In genomic region chr22:30252411-30253204, GRCh38 we compare ENCODE assay signal across 1 cellular context.
TF ChIP-seq lines count a peak whose summit lies in the region.

No MANE protein-coding gene starts in this region.

TF ChIP-seq in SK-N-SH, 30 proteins besides CTCF, POLR2A, EP300 and RAD21 (continued from another document):
- no peak for TF ChIP-seq PBX3 (IDR thresholded peaks at IDR 0.05)
- TF ChIP-seq, protein P1, sequence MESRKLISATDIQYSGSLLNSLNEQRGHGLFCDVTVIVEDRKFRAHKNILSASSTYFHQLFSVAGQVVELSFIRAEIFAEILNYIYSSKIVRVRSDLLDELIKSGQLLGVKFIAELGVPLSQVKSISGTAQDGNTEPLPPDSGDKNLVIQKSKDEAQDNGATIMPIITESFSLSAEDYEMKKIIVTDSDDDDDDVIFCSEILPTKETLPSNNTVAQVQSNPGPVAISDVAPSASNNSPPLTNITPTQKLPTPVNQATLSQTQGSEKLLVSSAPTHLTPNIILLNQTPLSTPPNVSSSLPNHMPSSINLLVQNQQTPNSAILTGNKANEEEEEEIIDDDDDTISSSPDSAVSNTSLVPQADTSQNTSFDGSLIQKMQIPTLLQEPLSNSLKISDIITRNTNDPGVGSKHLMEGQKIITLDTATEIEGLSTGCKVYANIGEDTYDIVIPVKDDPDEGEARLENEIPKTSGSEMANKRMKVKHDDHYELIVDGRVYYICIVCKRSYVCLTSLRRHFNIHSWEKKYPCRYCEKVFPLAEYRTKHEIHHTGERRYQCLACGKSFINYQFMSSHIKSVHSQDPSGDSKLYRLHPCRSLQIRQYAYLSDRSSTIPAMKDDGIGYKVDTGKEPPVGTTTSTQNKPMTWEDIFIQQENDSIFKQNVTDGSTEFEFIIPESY (IDR thresholded peaks at IDR 0.05; ENCODE audit: borderline replicate concordance, low read depth): no peak
- TF ChIP-seq FOSL2 (IDR thresholded peaks at IDR 0.05; ENCODE audit: borderline replicate concordance, low read depth): no peak
- TF ChIP-seq RFX5 (IDR thresholded peaks at IDR 0.05; ENCODE audit: low read length): no peak
- no peak for TF ChIP-seq NFIC (IDR thresholded peaks at IDR 0.05; ENCODE audit: borderline replicate concordance)
- no peak for TF ChIP-seq SIN3A (IDR thresholded peaks at IDR 0.05; ENCODE audit: borderline replicate concordance, low read depth, low read length)
- no peak for TF ChIP-seq NRF1 (IDR thresholded peaks at IDR 0.05; ENCODE audit: low read depth, low read length)
